Comparison of ENCODE assay signal across 1 cellular context in the genomic region with DNA sequence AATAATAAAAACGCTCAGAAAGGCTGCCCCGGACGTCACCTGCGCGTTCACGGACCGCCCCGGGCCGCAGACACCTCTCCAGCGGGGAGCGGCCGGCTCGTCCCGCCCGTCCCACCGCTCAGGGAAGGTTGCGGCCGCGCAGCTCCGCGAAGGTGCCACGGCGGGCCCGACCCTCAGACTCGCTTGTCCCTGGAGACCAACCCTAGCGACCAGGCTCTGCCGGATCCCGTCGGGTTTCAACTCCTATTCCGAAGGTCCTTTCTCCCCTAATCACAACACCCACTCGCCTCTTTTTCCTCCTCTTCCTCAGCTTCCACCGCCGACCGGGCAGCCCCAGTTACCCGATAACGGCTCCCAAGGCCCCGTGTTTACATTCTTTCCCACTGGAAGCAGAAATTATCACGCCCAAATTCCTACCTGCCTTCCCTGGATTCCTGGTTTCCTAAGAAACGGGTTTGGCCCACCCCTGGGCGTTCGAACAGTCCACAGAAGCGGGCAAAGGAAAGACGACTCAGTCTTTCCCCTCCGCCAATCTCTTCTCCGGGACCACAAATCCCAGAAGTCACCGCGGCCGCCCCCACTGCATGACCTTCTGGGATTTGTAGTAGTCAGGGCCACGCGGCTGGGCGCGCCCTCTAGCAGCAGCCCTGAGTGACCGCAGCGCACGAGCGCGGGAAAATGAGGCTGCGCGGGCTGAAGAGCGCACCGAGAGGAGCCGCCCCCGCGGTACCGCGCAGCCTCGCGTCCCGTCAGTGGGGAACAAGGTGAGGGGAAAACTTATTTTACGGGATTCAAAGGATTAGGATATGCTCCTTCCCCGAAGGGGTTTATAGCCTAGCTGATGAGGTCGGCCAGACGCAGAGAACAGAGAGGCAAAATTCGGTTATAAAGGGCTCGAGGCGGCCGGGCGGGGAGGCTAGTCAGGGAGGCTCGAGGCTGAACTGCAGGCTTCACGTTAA.
TF ChIP-seq lines count a peak whose summit lies in the region.

A gene with protein sequence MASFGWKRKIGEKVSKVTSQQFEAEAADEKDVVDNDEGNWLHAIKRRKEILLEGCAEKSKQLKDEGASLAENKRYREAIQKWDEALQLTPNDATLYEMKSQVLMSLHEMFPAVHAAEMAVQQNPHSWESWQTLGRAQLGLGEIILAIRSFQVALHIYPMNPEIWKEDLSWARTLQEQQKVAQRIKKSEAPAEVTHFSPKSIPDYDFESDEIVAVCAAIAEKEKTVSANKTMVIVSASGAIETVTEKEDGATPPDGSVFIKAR (minus strand): TSS at position 555 of the 959 bp plus-strand sequence. CDS start 8,943 bp downstream, outside the sequence.

TF ChIP-seq in K562, 482 proteins besides CTCF, POLR2A, EP300 and RAD21 (continued from another document and continues in another):
- TF ChIP-seq, protein P1, sequence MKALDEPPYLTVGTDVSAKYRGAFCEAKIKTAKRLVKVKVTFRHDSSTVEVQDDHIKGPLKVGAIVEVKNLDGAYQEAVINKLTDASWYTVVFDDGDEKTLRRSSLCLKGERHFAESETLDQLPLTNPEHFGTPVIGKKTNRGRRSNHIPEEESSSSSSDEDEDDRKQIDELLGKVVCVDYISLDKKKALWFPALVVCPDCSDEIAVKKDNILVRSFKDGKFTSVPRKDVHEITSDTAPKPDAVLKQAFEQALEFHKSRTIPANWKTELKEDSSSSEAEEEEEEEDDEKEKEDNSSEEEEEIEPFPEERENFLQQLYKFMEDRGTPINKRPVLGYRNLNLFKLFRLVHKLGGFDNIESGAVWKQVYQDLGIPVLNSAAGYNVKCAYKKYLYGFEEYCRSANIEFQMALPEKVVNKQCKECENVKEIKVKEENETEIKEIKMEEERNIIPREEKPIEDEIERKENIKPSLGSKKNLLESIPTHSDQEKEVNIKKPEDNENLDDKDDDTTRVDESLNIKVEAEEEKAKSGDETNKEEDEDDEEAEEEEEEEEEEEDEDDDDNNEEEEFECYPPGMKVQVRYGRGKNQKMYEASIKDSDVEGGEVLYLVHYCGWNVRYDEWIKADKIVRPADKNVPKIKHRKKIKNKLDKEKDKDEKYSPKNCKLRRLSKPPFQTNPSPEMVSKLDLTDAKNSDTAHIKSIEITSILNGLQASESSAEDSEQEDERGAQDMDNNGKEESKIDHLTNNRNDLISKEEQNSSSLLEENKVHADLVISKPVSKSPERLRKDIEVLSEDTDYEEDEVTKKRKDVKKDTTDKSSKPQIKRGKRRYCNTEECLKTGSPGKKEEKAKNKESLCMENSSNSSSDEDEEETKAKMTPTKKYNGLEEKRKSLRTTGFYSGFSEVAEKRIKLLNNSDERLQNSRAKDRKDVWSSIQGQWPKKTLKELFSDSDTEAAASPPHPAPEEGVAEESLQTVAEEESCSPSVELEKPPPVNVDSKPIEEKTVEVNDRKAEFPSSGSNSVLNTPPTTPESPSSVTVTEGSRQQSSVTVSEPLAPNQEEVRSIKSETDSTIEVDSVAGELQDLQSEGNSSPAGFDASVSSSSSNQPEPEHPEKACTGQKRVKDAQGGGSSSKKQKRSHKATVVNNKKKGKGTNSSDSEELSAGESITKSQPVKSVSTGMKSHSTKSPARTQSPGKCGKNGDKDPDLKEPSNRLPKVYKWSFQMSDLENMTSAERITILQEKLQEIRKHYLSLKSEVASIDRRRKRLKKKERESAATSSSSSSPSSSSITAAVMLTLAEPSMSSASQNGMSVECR (CRISPR knock-in tag; IDR thresholded peaks at IDR 0.05): peak; percentile 90
- TF ChIP-seq KDM4B (IDR thresholded peaks at IDR 0.05; ENCODE audit: borderline replicate concordance in 2 of 2, low read depth in 1 of 2) (peak in 1 of 2 experiments; percentile 88; a peak in 2 of 4 replicates), ZNF165 (CRISPR knock-in tag; IDR thresholded peaks at IDR 0.05; ENCODE audit: borderline replicate concordance) (no peak), KHSRP (IDR thresholded peaks at IDR 0.05) (no peak), SMAD2 (IDR thresholded peaks at IDR 0.05; ENCODE audit: low read depth, low read length) (no peak; the same call in 1 of the 2 replicates), DMBX1 (CRISPR knock-in tag; IDR thresholded peaks at IDR 0.05; ENCODE audit: borderline replicate concordance) (peak; percentile 93), MAZ (CRISPR knock-in tag; conservative IDR thresholded peaks at IDR 0.05 in 1 of 2, IDR thresholded peaks at IDR 0.05 in 1 of 2) (peak; percentile 89 to 96), NCOR1 (IDR thresholded peaks at IDR 0.05) (no peak), KAT2B (IDR thresholded peaks at IDR 0.05; ENCODE audit: low read depth, low read length) (no peak), TARDBP (IDR thresholded peaks at IDR 0.05) (peak; percentile 67; the same call in 1 of the 2 replicates), PTRF (tag; IDR thresholded peaks at IDR 0.05) (no peak), KAT8 (IDR thresholded peaks at IDR 0.05; ENCODE audit: low read depth) (no peak), ZNF133 (CRISPR knock-in tag; IDR thresholded peaks at IDR 0.05) (0 out of 2 replicates have a peak, but pooled peaks have one; percentile 18), PCBP1 (IDR thresholded peaks at IDR 0.05; ENCODE audit: low read depth, low read length, poor library complexity, severe bottlenecking) (no peak), IRF2 (CRISPR knock-in tag; IDR thresholded peaks at IDR 0.05) (no peak), XRCC4 (IDR thresholded peaks at IDR 0.05; ENCODE audit: extremely low read depth, insufficient read depth, insufficient read length) (no peak), L3MBTL2 (IDR thresholded peaks at IDR 0.05) (peak; percentile 98), JUN (IDR thresholded peaks at IDR 0.05; ENCODE audit: borderline replicate concordance, low read depth, low read length) (peak; percentile 78; the same call in 1 of the 2 replicates), JUN (CRISPR knock-in tag; IDR thresholded peaks at IDR 0.05; ENCODE audit: borderline replicate concordance) (no peak; the same call in 1 of the 2 replicates), ZKSCAN8 (CRISPR knock-in tag; IDR thresholded peaks at IDR 0.05) (peak; percentile 77; the same call in 1 of the 2 replicates), SIX5 (IDR thresholded peaks at IDR 0.05; ENCODE audit: borderline replicate concordance in 1 of 2, insufficient read depth in 1 of 2, low read depth in 1 of 2, low read length in 2 of 2) (peak; percentile 98 to 99), CREBBP (IDR thresholded peaks at IDR 0.05; ENCODE audit: low read depth, low read length) (no peak), KLF6 (CRISPR knock-in tag; IDR thresholded peaks at IDR 0.05; ENCODE audit: borderline replicate concordance) (peak; percentile 77; the same call in 1 of the 2 replicates), ZNF699 (CRISPR knock-in tag; IDR thresholded peaks at IDR 0.05; ENCODE audit: insufficient replicate concordance) (no peak), ZZZ3 (IDR thresholded peaks at IDR 0.05) (no peak), FOS (IDR thresholded peaks at IDR 0.05; ENCODE audit: extremely low read depth, insufficient read length) (no peak), U2AF2 (optimal IDR thresholded peaks at IDR 0.05; ENCODE audit: low read depth, low read length) (no peak), HNRNPLL (IDR thresholded peaks at IDR 0.05; ENCODE audit: low read depth, low read length, poor library complexity, severe bottlenecking) (no peak), PRPF4 (IDR thresholded peaks at IDR 0.05; ENCODE audit: insufficient read depth, low read depth, low read length, poor library complexity, severe bottlenecking) (no peak), YBX1 (IDR thresholded peaks at IDR 0.05) (no peak), TAF7 (tag; IDR thresholded peaks at IDR 0.05) (no peak), DACH1 (IDR thresholded peaks at IDR 0.05; ENCODE audit: partially characterized antibody) (peak; percentile 20), PYGO2 (tag; IDR thresholded peaks at IDR 0.05) (no peak), MBD2 (IDR thresholded peaks at IDR 0.05; ENCODE audit: borderline replicate concordance, low read depth) (peak; percentile 97), THRAP3 (IDR thresholded peaks at IDR 0.05; ENCODE audit: borderline replicate concordance) (no peak)
- TF ChIP-seq, protein P2, sequence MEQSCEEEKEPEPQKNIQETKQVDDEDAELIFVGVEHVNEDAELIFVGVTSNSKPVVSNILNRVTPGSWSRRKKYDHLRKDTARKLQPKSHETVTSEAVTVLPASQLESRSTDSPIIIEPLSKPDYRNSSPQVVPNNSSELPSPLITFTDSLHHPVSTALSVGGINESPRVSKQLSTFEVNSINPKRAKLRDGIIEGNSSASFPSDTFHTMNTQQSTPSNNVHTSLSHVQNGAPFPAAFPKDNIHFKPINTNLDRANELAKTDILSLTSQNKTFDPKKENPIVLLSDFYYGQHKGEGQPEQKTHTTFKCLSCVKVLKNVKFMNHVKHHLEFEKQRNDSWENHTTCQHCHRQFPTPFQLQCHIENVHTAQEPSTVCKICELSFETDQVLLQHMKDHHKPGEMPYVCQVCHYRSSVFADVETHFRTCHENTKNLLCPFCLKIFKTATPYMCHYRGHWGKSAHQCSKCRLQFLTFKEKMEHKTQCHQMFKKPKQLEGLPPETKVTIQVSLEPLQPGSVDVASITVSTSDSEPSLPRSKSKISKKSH (CRISPR knock-in tag; IDR thresholded peaks at IDR 0.05): no peak
- TF ChIP-seq, protein P3, sequence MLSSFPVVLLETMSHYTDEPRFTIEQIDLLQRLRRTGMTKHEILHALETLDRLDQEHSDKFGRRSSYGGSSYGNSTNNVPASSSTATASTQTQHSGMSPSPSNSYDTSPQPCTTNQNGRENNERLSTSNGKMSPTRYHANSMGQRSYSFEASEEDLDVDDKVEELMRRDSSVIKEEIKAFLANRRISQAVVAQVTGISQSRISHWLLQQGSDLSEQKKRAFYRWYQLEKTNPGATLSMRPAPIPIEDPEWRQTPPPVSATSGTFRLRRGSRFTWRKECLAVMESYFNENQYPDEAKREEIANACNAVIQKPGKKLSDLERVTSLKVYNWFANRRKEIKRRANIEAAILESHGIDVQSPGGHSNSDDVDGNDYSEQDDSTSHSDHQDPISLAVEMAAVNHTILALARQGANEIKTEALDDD (IDR thresholded peaks at IDR 0.05): no peak
- TF ChIP-seq, protein P4, sequence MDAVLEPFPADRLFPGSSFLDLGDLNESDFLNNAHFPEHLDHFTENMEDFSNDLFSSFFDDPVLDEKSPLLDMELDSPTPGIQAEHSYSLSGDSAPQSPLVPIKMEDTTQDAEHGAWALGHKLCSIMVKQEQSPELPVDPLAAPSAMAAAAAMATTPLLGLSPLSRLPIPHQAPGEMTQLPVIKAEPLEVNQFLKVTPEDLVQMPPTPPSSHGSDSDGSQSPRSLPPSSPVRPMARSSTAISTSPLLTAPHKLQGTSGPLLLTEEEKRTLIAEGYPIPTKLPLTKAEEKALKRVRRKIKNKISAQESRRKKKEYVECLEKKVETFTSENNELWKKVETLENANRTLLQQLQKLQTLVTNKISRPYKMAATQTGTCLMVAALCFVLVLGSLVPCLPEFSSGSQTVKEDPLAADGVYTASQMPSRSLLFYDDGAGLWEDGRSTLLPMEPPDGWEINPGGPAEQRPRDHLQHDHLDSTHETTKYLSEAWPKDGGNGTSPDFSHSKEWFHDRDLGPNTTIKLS (IDR thresholded peaks at IDR 0.05; ENCODE audit: borderline replicate concordance, low read depth): peak; percentile 96
- TF ChIP-seq, protein P5, sequence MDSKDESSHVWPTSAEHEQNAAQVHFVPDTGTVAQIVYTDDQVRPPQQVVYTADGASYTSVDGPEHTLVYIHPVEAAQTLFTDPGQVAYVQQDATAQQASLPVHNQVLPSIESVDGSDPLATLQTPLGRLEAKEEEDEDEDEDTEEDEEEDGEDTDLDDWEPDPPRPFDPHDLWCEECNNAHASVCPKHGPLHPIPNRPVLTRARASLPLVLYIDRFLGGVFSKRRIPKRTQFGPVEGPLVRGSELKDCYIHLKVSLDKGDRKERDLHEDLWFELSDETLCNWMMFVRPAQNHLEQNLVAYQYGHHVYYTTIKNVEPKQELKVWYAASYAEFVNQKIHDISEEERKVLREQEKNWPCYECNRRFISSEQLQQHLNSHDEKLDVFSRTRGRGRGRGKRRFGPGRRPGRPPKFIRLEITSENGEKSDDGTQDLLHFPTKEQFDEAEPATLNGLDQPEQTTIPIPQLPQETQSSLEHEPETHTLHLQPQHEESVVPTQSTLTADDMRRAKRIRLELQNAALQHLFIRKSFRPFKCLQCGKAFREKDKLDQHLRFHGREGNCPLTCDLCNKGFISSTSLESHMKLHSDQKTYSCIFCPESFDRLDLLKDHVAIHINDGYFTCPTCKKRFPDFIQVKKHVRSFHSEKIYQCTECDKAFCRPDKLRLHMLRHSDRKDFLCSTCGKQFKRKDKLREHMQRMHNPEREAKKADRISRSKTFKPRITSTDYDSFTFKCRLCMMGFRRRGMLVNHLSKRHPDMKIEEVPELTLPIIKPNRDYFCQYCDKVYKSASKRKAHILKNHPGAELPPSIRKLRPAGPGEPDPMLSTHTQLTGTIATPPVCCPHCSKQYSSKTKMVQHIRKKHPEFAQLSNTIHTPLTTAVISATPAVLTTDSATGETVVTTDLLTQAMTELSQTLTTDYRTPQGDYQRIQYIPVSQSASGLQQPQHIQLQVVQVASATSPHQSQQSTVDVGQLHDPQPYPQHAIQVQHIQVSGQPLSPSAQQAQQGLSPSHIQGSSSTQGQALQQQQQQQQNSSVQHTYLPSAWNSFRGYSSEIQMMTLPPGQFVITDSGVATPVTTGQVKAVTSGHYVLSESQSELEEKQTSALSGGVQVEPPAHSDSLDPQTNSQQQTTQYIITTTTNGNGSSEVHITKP (IDR thresholded peaks at IDR 0.05; ENCODE audit: partially characterized antibody): peak; percentile 65
- TF ChIP-seq, protein P6, sequence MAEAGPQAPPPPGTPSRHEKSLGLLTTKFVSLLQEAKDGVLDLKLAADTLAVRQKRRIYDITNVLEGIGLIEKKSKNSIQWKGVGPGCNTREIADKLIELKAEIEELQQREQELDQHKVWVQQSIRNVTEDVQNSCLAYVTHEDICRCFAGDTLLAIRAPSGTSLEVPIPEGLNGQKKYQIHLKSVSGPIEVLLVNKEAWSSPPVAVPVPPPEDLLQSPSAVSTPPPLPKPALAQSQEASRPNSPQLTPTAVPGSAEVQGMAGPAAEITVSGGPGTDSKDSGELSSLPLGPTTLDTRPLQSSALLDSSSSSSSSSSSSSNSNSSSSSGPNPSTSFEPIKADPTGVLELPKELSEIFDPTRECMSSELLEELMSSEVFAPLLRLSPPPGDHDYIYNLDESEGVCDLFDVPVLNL (CRISPR knock-in tag; IDR thresholded peaks at IDR 0.05; ENCODE audit: low read depth): peak; percentile 98
- TF ChIP-seq, protein P7, sequence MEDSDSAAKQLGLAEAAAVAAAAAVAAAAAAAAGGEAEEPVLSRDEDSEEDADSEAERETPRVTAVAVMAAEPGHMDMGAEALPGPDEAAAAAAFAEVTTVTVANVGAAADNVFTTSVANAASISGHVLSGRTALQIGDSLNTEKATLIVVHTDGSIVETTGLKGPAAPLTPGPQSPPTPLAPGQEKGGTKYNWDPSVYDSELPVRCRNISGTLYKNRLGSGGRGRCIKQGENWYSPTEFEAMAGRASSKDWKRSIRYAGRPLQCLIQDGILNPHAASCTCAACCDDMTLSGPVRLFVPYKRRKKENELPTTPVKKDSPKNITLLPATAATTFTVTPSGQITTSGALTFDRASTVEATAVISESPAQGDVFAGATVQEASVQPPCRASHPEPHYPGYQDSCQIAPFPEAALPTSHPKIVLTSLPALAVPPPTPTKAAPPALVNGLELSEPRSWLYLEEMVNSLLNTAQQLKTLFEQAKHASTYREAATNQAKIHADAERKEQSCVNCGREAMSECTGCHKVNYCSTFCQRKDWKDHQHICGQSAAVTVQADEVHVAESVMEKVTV (CRISPR knock-in tag; IDR thresholded peaks at IDR 0.05): peak; percentile 11; the same call in 1 of the 2 replicates
